In the genomic region with DNA sequence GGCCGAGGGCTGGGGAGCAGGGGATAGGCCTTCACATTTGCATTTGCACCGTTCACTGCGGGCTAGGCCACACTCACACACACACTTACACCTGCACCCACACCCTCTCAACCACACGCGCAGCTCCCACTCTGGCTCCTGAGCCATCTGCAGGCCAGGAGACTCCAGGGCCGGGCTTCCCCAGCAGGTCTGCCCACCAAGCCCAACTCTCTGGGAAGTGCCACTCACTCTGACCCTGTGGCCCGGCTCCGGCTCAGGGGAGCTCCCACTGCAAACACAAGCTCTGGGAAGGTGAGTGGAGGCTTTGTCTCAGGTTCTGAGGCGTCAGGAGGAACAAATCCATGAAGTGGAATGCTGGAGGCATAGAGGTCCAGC, we compare ENCODE assay signal across 15 cellular contexts.
DNase-seq lines count a peak whose midpoint lies in the region; ATAC-seq and TF ChIP-seq lines count a peak whose summit lies in the region.
"Had no signal": no experiment of that assay in that cellular context is flagged by ENCODE, and none has a peak within 500 bp of the region (broad histone marks: within the 10 kb centered on the region; RNA-seq: fewer than 3 reads in every experiment).

No MANE protein-coding gene starts in this region.

- no peak for ATAC-seq in WTC11
- no peak for ATAC-seq in naive thymus-derived CD8-positive, alpha-beta T cell
- ATAC-seq in stimulated activated naive B cell treated with anti-CD40 and anti-IgM and Interleukin-4, amounts not matched to agents 10 μg/mL and 1 μg/mL and 100 μg/mL, for 72 hours (replicated peaks) = no peak
- ATAC-seq in HG02970 (IDR thresholded peaks at IDR 0.05; ENCODE audit: low FRiP score, unreplicated experiment) = no peak
- ATAC-seq: GM12878, HCT116 had no signal

- no peaks in the 10 kb centered on the region for H3K9me3 Mint-ChIP-seq in WTC11
- H3K9me3 Mint-ChIP-seq in naive thymus-derived CD8-positive, alpha-beta T cell = no peaks in the 10 kb centered on the region
- no peaks in the 10 kb centered on the region for H3K9me3 Mint-ChIP-seq in stimulated activated naive B cell treated with anti-CD40 and anti-IgM and Interleukin-4, amounts not matched to agents 10 μg/mL and 1 μg/mL and 100 μg/mL, for 72 hours
- H3K9me3 Mint-ChIP-seq: CD4-positive, alpha-beta T cell; IgD-negative memory B cell had no signal

- 87 to 91% (median 88%) methylated on average over 9 of the region's 9 CpGs for WGBS in spleen, 5 donors

- peaks cover 52% of the 10 kb centered on the region for H3K4me1 Mint-ChIP-seq in WTC11
- peaks cover 0 to 6% (median 0%) of the 10 kb centered on the region in 4 donors for H3K4me1 Mint-ChIP-seq in naive thymus-derived CD8-positive, alpha-beta T cell
- peaks cover 8 to 19% of the 10 kb centered on the region in 2 donors for H3K4me1 Mint-ChIP-seq in stimulated activated naive B cell treated with anti-CD40 and anti-IgM and Interleukin-4, amounts not matched to agents 10 μg/mL and 1 μg/mL and 100 μg/mL, for 72 hours

- H3K27me3 Mint-ChIP-seq in WTC11 (ENCODE audit: low read depth) = peaks cover 10% of the 10 kb centered on the region
- H3K27me3 Mint-ChIP-seq in naive thymus-derived CD8-positive, alpha-beta T cell = peaks cover 0 to 9% (median 4%) of the 10 kb centered on the region in 5 donors
- peaks cover 15 to 41% of the 10 kb centered on the region in 2 donors for H3K27me3 Mint-ChIP-seq in stimulated activated naive B cell treated with anti-CD40 and anti-IgM and Interleukin-4, amounts not matched to agents 10 μg/mL and 1 μg/mL and 100 μg/mL, for 72 hours
- H3K27me3 Mint-ChIP-seq: IgD-negative memory B cell had no signal

- H3K36me3 Mint-ChIP-seq in WTC11 = peaks cover 29% of the 10 kb centered on the region
- no peaks in the 10 kb centered on the region for H3K36me3 Mint-ChIP-seq in naive thymus-derived CD8-positive, alpha-beta T cell
- no peaks in the 10 kb centered on the region for H3K36me3 Mint-ChIP-seq in stimulated activated naive B cell treated with anti-CD40 and anti-IgM and Interleukin-4, amounts not matched to agents 10 μg/mL and 1 μg/mL and 100 μg/mL, for 72 hours
- H3K36me3 Mint-ChIP-seq: IgD-negative memory B cell had no signal

- H3K4me3 ChIP-seq in BLaER1 treated with 17β-estradiol and CSF1 and Interleukin-3, amounts not matched to agents 10 nM and 100 nM = no peak overlapping the region
- no peak overlapping the region for H3K4me3 ChIP-seq in spleen
- H3K4me3 ChIP-seq: GM12878 had no signal

- no peak for TF ChIP-seq POLR2A in spleen (IDR thresholded peaks at IDR 0.05)

- no peak overlapping the region for H3K9ac ChIP-seq in BLaER1 treated with 17β-estradiol and CSF1 and Interleukin-3, amounts not matched to agents 10 nM and 100 nM
- H3K9ac ChIP-seq: KMS-11 had no signal

- no peak overlapping the region for H3K4me3 Mint-ChIP-seq in WTC11
- no peak overlapping the region for H3K4me3 Mint-ChIP-seq in naive thymus-derived CD8-positive, alpha-beta T cell
- H3K4me3 Mint-ChIP-seq in stimulated activated naive B cell treated with anti-CD40 and anti-IgM and Interleukin-4, amounts not matched to agents 10 μg/mL and 1 μg/mL and 100 μg/mL, for 72 hours = no peak overlapping the region
- H3K4me3 Mint-ChIP-seq: CD4-positive, alpha-beta T cell; IgD-negative memory B cell had no signal

- peak overlapping the region in 6 of 11 experiments; percentile 83 to 99 (median 90); a peak in 8 of 22 replicates for H3K4me2 ChIP-seq in BLaER1 treated with 17β-estradiol and CSF1 and Interleukin-3, amounts not matched to agents 10 nM and 100 nM
- H3K4me2 ChIP-seq: KMS-11 had no signal

- H4K20me1 ChIP-seq in BLaER1 treated with 17β-estradiol and CSF1 and Interleukin-3, amounts not matched to agents 10 nM and 100 nM = peaks cover 0 to 52% (median 14%) of the 10 kb centered on the region in 11 experiments; a peak in 15 of 22 replicates

- peaks cover 40 to 86% (median 72%) of the 10 kb centered on the region in 10 experiments for H3K4me1 ChIP-seq in BLaER1 treated with 17β-estradiol and CSF1 and Interleukin-3, amounts not matched to agents 10 nM and 100 nM
- peaks cover 0 to 11% (median 3%) of the 10 kb centered on the region in 6 donors for H3K4me1 ChIP-seq in spleen

- no peaks in the 10 kb centered on the region for H3K36me3 ChIP-seq in BLaER1 treated with 17β-estradiol and CSF1 and Interleukin-3, amounts not matched to agents 10 nM and 100 nM
- no peaks in the 10 kb centered on the region for H3K36me3 ChIP-seq in spleen

- intact Hi-C loops in spleen (cut with DNase I; ENCODE audit: low total_unique reads) = no loop called here

- CTCF ChIA-PET in WTC11 (lab: Charles Lee) = interaction anchor here (3.3 kb wide), 1 partner anchor 56 kb away, joined by 9 read pairs; no protein-coding TSS in a partner anchor

- POLR2A ChIA-PET in WTC11 (lab: Charles Lee) = no interaction called here
- POLR2A ChIA-PET in naive thymus-derived CD8-positive, alpha-beta T cell (lab: Charles Lee) = no interaction called here

- TF ChIP-seq CTCF in WTC11 (IDR thresholded peaks at IDR 0.05) (no peak), spleen (IDR thresholded peaks at IDR 0.05 in 8 of 11, conservative IDR thresholded peaks at IDR 0.05 in 3 of 11) (no peak)

- no peak overlapping the region for H3K27ac ChIP-seq in BLaER1 treated with 17β-estradiol and CSF1 and Interleukin-3, amounts not matched to agents 10 nM and 100 nM
- H3K27ac ChIP-seq in spleen = no peak overlapping the region
- H3K27ac ChIP-seq: KMS-11 had no signal

- H3K9me3 ChIP-seq in BLaER1 treated with 17β-estradiol and CSF1 and Interleukin-3, amounts not matched to agents 10 nM and 100 nM (replicated peaks in 1 of 11) = no peaks in the 10 kb centered on the region
- no peaks in the 10 kb centered on the region for H3K9me3 ChIP-seq in spleen

- H3K27ac Mint-ChIP-seq in WTC11 = 0 out of 2 replicates have a peak overlapping the region, but pooled peaks have one; percentile 29
- H3K27ac Mint-ChIP-seq in naive thymus-derived CD8-positive, alpha-beta T cell = no peak overlapping the region
- no peak overlapping the region for H3K27ac Mint-ChIP-seq in stimulated activated naive B cell treated with anti-CD40 and anti-IgM and Interleukin-4, amounts not matched to agents 10 μg/mL and 1 μg/mL and 100 μg/mL, for 72 hours
- H3K27ac Mint-ChIP-seq: CD4-positive, alpha-beta T cell; IgD-negative memory B cell had no signal

- H3K27me3 ChIP-seq in BLaER1 treated with 17β-estradiol and CSF1 and Interleukin-3, amounts not matched to agents 10 nM and 100 nM = peaks cover 0 to 30% (median 5%) of the 10 kb centered on the region in 11 experiments; a peak in 10 of 22 replicates
- H3K27me3 ChIP-seq in spleen (replicated peaks in 1 of 7) = peaks cover 0 to 11% (median 3%) of the 10 kb centered on the region in 7 donors

- DNase-seq in NCI-H526 (lab: John Stamatoyannopoulos, UW) (peak; percentile 30 to 76), WTC11 (ENCODE audit: low spot score) (no peak), spleen (peak; percentile 63)
- DNase-seq in naive thymus-derived CD8-positive, alpha-beta T cell = no peak
- DNase-seq in stimulated activated naive B cell treated with anti-CD40 and anti-IgM and Interleukin-4, amounts not matched to agents 10 μg/mL and 1 μg/mL and 100 μg/mL, for 72 hours = no peak
- DNase-seq: 8988T; AML-193; C1 segment of cervical spinal cord; CD4-positive, alpha-beta T cell had no signal

TF ChIP-seq in WTC11, 78 proteins besides CTCF, POLR2A, EP300 and RAD21 (continues in another document):
- TF ChIP-seq, protein P1, sequence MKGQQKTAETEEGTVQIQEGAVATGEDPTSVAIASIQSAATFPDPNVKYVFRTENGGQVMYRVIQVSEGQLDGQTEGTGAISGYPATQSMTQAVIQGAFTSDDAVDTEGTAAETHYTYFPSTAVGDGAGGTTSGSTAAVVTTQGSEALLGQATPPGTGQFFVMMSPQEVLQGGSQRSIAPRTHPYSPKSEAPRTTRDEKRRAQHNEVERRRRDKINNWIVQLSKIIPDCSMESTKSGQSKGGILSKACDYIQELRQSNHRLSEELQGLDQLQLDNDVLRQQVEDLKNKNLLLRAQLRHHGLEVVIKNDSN (CRISPR knock-in tag; IDR thresholded peaks at IDR 0.05) = no peak
- TF ChIP-seq ETV6 (CRISPR knock-in tag; IDR thresholded peaks at IDR 0.05) = no peak
- TF ChIP-seq, protein P2, sequence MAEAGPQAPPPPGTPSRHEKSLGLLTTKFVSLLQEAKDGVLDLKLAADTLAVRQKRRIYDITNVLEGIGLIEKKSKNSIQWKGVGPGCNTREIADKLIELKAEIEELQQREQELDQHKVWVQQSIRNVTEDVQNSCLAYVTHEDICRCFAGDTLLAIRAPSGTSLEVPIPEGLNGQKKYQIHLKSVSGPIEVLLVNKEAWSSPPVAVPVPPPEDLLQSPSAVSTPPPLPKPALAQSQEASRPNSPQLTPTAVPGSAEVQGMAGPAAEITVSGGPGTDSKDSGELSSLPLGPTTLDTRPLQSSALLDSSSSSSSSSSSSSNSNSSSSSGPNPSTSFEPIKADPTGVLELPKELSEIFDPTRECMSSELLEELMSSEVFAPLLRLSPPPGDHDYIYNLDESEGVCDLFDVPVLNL (CRISPR knock-in tag; IDR thresholded peaks at IDR 0.05; ENCODE audit: borderline replicate concordance, low read depth) = no peak
- TF ChIP-seq, protein P3, sequence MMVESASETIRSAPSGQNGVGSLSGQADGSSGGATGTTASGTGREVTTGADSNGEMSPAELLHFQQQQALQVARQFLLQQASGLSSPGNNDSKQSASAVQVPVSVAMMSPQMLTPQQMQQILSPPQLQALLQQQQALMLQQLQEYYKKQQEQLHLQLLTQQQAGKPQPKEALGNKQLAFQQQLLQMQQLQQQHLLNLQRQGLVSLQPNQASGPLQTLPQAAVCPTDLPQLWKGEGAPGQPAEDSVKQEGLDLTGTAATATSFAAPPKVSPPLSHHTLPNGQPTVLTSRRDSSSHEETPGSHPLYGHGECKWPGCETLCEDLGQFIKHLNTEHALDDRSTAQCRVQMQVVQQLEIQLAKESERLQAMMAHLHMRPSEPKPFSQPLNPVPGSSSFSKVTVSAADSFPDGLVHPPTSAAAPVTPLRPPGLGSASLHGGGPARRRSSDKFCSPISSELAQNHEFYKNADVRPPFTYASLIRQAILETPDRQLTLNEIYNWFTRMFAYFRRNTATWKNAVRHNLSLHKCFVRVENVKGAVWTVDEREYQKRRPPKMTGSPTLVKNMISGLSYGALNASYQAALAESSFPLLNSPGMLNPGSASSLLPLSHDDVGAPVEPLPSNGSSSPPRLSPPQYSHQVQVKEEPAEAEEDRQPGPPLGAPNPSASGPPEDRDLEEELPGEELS (CRISPR knock-in tag; IDR thresholded peaks at IDR 0.05) = no peak
- TF ChIP-seq HMGA2 (CRISPR knock-in tag; IDR thresholded peaks at IDR 0.05) = no peak
- no peak for TF ChIP-seq MXD4 (CRISPR knock-in tag; IDR thresholded peaks at IDR 0.05; ENCODE audit: borderline replicate concordance)
- TF ChIP-seq ZNF263 (CRISPR knock-in tag; IDR thresholded peaks at IDR 0.05; ENCODE audit: low read depth) = no peak
- TF ChIP-seq, protein P4, sequence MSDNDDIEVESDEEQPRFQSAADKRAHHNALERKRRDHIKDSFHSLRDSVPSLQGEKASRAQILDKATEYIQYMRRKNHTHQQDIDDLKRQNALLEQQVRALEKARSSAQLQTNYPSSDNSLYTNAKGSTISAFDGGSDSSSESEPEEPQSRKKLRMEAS (CRISPR knock-in tag; IDR thresholded peaks at IDR 0.05) = no peak
- TF ChIP-seq CBFB (CRISPR knock-in tag; IDR thresholded peaks at IDR 0.05; ENCODE audit: low read depth) = no peak
- no peak for TF ChIP-seq JUN (CRISPR knock-in tag; IDR thresholded peaks at IDR 0.05)

Comparison
In these comparisons a context has a peak if more than half of its experiments do, and no peak if none do; other contexts are left out.
1. DNase-seq: peak in NCI-H526 (2 of 2) and spleen (single experiment); none in WTC11 (single experiment), naive thymus-derived CD8-positive, alpha-beta T cell (0 of 10) and stimulated activated naive B cell treated with anti-CD40 and anti-IgM and Interleukin-4, amounts not matched to agents 10 μg/mL and 1 μg/mL and 100 μg/mL, for 72 hours (single experiment).